ENCODE assay signal across 21 cellular contexts in the genomic region with DNA sequence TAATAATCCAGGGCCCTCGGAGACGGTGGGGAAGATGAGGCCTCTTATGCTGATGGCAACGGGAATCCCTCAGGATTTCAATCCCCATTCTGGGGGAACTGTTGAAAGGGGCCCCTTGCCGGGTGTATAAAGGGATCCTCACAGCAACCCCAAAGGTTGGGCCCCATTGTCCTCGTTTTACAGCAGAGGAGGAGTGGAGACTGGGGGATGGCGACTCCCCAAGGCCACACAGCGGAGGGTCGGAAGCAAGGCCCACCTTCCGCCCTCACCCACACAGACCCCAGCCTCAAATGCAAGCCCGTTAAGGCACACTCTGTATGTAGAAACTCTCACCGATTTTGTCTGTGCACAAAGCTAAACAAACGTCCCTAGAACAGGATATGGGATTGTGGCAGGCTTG.
"Had no signal": no experiment of that assay in that cellular context is flagged by ENCODE, and none has a peak within 500 bp of the region (broad histone marks: within the 10 kb centered on the region; RNA-seq: fewer than 3 reads in every experiment).

No MANE protein-coding gene starts in this region.

- H3K27me3 ChIP-seq: cardiac muscle cell, transverse colon, uterus had no signal

- H3K9me3 Mint-ChIP-seq: activated CD4-positive, alpha-beta T cell treated with anti-CD3 and anti-CD28 coated beads, Interleukin-2, amount 10 ng/mL, durations not matched to agents 7 days and 5 days; activated CD8-positive, alpha-beta T cell treated with anti-CD3 and anti-CD28 coated beads for 36 hours; activated naive CD8-positive, alpha-beta T cell treated with anti-CD3 and anti-CD28 coated beads, Interleukin-2, amount 50 U/mL, for 24 hours; memory B cell; naive B cell; T-cell; T-helper 2 cell treated with Interferon-gamma antibody and Interleukin-4, amounts not matched to agents 5 μg/mL and 100 μg/mL, for 36 hours had no signal

- H3K9me3 ChIP-seq: transverse colon, uterus had no signal

- H3K36me3 Mint-ChIP-seq: activated CD8-positive, alpha-beta memory T cell treated with anti-CD3 and anti-CD28 coated beads, Interleukin-2, amount 10 ng/mL, durations not matched to agents 7 days and 5 days; memory B cell; naive B cell; stimulated activated memory B cell treated with anti-CD40 and anti-IgM and Interleukin-4, amounts not matched to agents 10 μg/mL and 1 μg/mL and 100 μg/mL, for 72 hours; T-cell had no signal

- DNase-seq: activated CD4-positive, alpha-beta T cell treated with anti-CD3 and anti-CD28 coated beads, Interleukin-2, amount 10 ng/mL, durations not matched to agents 7 days and 5 days; activated CD4-positive, CD25-positive, alpha-beta regulatory T cell treated with anti-CD3 and anti-CD28 coated beads, Interleukin-2, amount 50 U/mL, for 72 hours; activated CD8-positive, alpha-beta memory T cell treated with anti-CD3 and anti-CD28 coated beads, Interleukin-2, amount 10 ng/mL, durations not matched to agents 7 days and 5 days; activated CD8-positive, alpha-beta T cell treated with anti-CD3 and anti-CD28 coated beads for 36 hours; activated effector memory CD4-positive, alpha-beta T cell treated with anti-CD3 and anti-CD28 coated beads, Interleukin-2, amount 50 U/mL, for 16 hours; activated naive CD4-positive, alpha-beta T cell treated with anti-CD3 and anti-CD28 coated beads, Interleukin-2, amount 50 U/mL, for 16 hours; activated naive CD8-positive, alpha-beta T cell treated with anti-CD3 and anti-CD28 coated beads, Interleukin-2, amount 50 U/mL, for 24 hours; activated T-cell treated with anti-CD3 and anti-CD28 coated beads for 4 hours; naive B cell; small intestine; stimulated activated CD4-positive, alpha-beta T cell treated with anti-CD3 and anti-CD28 coated beads, Interleukin-2, amount 100 ng/mL, for 24 hours; T-cell; transverse colon had no signal

- H3K4me1 Mint-ChIP-seq: activated CD4-positive, alpha-beta T cell treated with anti-CD3 and anti-CD28 coated beads, Interleukin-2, amount 10 ng/mL, durations not matched to agents 7 days and 5 days; activated CD8-positive, alpha-beta memory T cell treated with anti-CD3 and anti-CD28 coated beads, Interleukin-2, amount 10 ng/mL, durations not matched to agents 7 days and 5 days; activated naive CD8-positive, alpha-beta T cell treated with anti-CD3 and anti-CD28 coated beads, Interleukin-2, amount 50 U/mL, for 24 hours; memory B cell; stimulated activated memory B cell treated with anti-CD40 and anti-IgM and Interleukin-4, amounts not matched to agents 10 μg/mL and 1 μg/mL and 100 μg/mL, for 72 hours; T-cell had no signal

- H3K4me3 ChIP-seq: cardiac muscle cell, transverse colon, uterus had no signal

- ATAC-seq: activated CD8-positive, alpha-beta memory T cell treated with anti-CD3 and anti-CD28 coated beads, Interleukin-2, amount 10 ng/mL, durations not matched to agents 7 days and 5 days; activated CD8-positive, alpha-beta T cell treated with anti-CD3 and anti-CD28 coated beads for 36 hours; activated naive CD8-positive, alpha-beta T cell treated with anti-CD3 and anti-CD28 coated beads, Interleukin-2, amount 50 U/mL, for 24 hours; sciatic nerve; T-cell had no signal

- FAIRE-seq: endometrium, small intestine had no signal

- H3K27me3 Mint-ChIP-seq: activated CD4-positive, alpha-beta T cell treated with anti-CD3 and anti-CD28 coated beads, Interleukin-2, amount 10 ng/mL, durations not matched to agents 7 days and 5 days; activated CD8-positive, alpha-beta memory T cell treated with anti-CD3 and anti-CD28 coated beads, Interleukin-2, amount 10 ng/mL, durations not matched to agents 7 days and 5 days had no signal

- H3K27ac ChIP-seq: cardiac muscle cell, transverse colon, VCaP had no signal

- H3K27ac Mint-ChIP-seq: activated CD4-positive, alpha-beta T cell treated with anti-CD3 and anti-CD28 coated beads, Interleukin-2, amount 10 ng/mL, durations not matched to agents 7 days and 5 days; activated CD8-positive, alpha-beta memory T cell treated with anti-CD3 and anti-CD28 coated beads, Interleukin-2, amount 10 ng/mL, durations not matched to agents 7 days and 5 days; activated CD8-positive, alpha-beta T cell treated with anti-CD3 and anti-CD28 coated beads for 36 hours; activated naive CD8-positive, alpha-beta T cell treated with anti-CD3 and anti-CD28 coated beads, Interleukin-2, amount 50 U/mL, for 24 hours; memory B cell; naive B cell; stimulated activated memory B cell treated with anti-CD40 and anti-IgM and Interleukin-4, amounts not matched to agents 10 μg/mL and 1 μg/mL and 100 μg/mL, for 72 hours; T-cell; T-helper 2 cell treated with Interferon-gamma antibody and Interleukin-4, amounts not matched to agents 5 μg/mL and 100 μg/mL, for 36 hours had no signal

- H3K36me3 ChIP-seq: cardiac muscle cell, transverse colon, uterus had no signal

- H3K4me3 Mint-ChIP-seq: activated CD4-positive, alpha-beta T cell treated with anti-CD3 and anti-CD28 coated beads, Interleukin-2, amount 10 ng/mL, durations not matched to agents 7 days and 5 days; activated CD8-positive, alpha-beta memory T cell treated with anti-CD3 and anti-CD28 coated beads, Interleukin-2, amount 10 ng/mL, durations not matched to agents 7 days and 5 days; activated CD8-positive, alpha-beta T cell treated with anti-CD3 and anti-CD28 coated beads for 36 hours; activated naive CD8-positive, alpha-beta T cell treated with anti-CD3 and anti-CD28 coated beads, Interleukin-2, amount 50 U/mL, for 24 hours; memory B cell; naive B cell; stimulated activated memory B cell treated with anti-CD40 and anti-IgM and Interleukin-4, amounts not matched to agents 10 μg/mL and 1 μg/mL and 100 μg/mL, for 72 hours; T-cell; T-helper 2 cell treated with Interferon-gamma antibody and Interleukin-4, amounts not matched to agents 5 μg/mL and 100 μg/mL, for 36 hours had no signal

- H3K4me1 ChIP-seq: transverse colon had no signal
